Comparison of ENCODE assay signal across 2 cellular contexts in genomic region chr1:51671527-51672325, GRCh38.
TF ChIP-seq lines count a peak whose summit lies in the region.

No MANE protein-coding gene starts in this region.

TF ChIP-seq in SK-N-SH, 30 proteins besides CTCF, POLR2A, EP300 and RAD21 (continued from another document):
- TF ChIP-seq USF1 (IDR thresholded peaks at IDR 0.05; ENCODE audit: borderline replicate concordance, low read depth) = no peak
- TF ChIP-seq IRF3 (IDR thresholded peaks at IDR 0.05; ENCODE audit: low read depth, low read length) = no peak
- no peak for TF ChIP-seq TAF1 (IDR thresholded peaks at IDR 0.05; ENCODE audit: borderline replicate concordance, low read depth, low read length)
- peak; percentile 40; the same call in 1 of the 2 replicates for TF ChIP-seq PBX3 (IDR thresholded peaks at IDR 0.05)
- TF ChIP-seq RXRA (IDR thresholded peaks at IDR 0.05; ENCODE audit: borderline replicate concordance, low read depth) = no peak

TF ChIP-seq in GM23338, 12 proteins besides CTCF, POLR2A, EP300 and RAD21 (continued from another document):
- no peak for TF ChIP-seq NANOG (IDR thresholded peaks at IDR 0.05; ENCODE audit: borderline replicate concordance)
